26 cellular contexts compared by ENCODE assay signal in the genomic region with DNA sequence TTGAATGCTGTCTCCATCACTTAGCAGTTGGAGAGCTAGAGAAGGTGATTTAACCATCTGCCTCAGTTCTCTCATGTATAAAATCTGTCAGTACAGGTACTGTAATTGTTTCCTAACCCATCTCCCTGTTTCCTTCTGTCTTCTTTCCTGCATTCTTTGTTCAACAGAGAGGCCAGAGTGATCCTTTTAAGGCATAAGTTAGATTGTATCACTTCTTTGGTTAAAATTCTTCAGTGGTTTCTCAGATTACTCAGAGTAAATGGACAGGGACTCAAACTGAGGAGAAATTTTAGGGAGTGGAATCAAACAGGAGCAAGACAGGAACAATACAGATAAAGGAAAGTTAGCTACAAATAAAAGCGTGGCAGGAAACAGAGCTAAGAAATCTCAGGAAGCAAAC.
"Had no signal": no experiment of that assay in that cellular context is flagged by ENCODE, and none has a peak within 500 bp of the region (broad histone marks: within the 10 kb centered on the region; RNA-seq: fewer than 3 reads in every experiment).

No MANE protein-coding gene starts in this region.

- H3K27ac Mint-ChIP-seq: activated B cell treated with CpG ODN at 0.5 μM for 24 hours; activated naive CD8-positive, alpha-beta T cell treated with anti-CD3 and anti-CD28 coated beads for 36 hours; activated T-helper 2 cell treated with anti-CD3 and anti-CD28 coated beads, Interferon-gamma antibody, Interleukin-2, Interleukin-4, amounts not matched to agents 10 μg/mL and 5 μg/mL and 100 μg/mL, durations not matched to agents 14 hours and 24 hours and 36 hours; dendritic cell treated with granulocyte-macrophage colony-stimulating factor and Interleukin-4, amounts not matched to agents 40 ng/mL and 50 ng/mL, for 4 days; immature natural killer cell; nephron; stimulated activated effector memory CD8-positive, alpha-beta T cell treated with anti-CD3 and anti-CD28 coated beads, Interleukin-12 subunit alpha, Interleukin-12 subunit beta, amount 100 ng/mL, for 72 hours; stimulated activated naive CD8-positive, alpha-beta T cell treated with anti-CD3 and anti-CD28 coated beads, Interleukin-15, amount 100 ng/mL, for 72 hours had no signal

- H3K4me1 Mint-ChIP-seq: activated B cell treated with CpG ODN at 0.5 μM for 24 hours; activated naive CD8-positive, alpha-beta T cell treated with anti-CD3 and anti-CD28 coated beads for 36 hours; brain; immature natural killer cell; nephron; stimulated activated effector memory CD8-positive, alpha-beta T cell treated with anti-CD3 and anti-CD28 coated beads, Interleukin-12 subunit alpha, Interleukin-12 subunit beta, amount 100 ng/mL, for 72 hours; stimulated activated naive CD8-positive, alpha-beta T cell treated with anti-CD3 and anti-CD28 coated beads, Interleukin-15, amount 100 ng/mL, for 72 hours had no signal

- H3K4me3 Mint-ChIP-seq: activated B cell treated with CpG ODN at 0.5 μM for 24 hours; activated naive CD8-positive, alpha-beta T cell treated with anti-CD3 and anti-CD28 coated beads for 36 hours; activated T-cell treated with anti-CD3 and anti-CD28 coated beads, Interleukin-2, amount 50 U/mL, for 4 hours; dendritic cell treated with granulocyte-macrophage colony-stimulating factor and Interleukin-4, amounts not matched to agents 40 ng/mL and 50 ng/mL, for 4 days; immature natural killer cell; nephron; stimulated activated effector memory CD8-positive, alpha-beta T cell treated with anti-CD3 and anti-CD28 coated beads, Interleukin-12 subunit alpha, Interleukin-12 subunit beta, amount 100 ng/mL, for 72 hours; stimulated activated naive CD8-positive, alpha-beta T cell treated with anti-CD3 and anti-CD28 coated beads, Interleukin-15, amount 100 ng/mL, for 72 hours had no signal

- H3K27ac ChIP-seq: hepatocyte, left ventricle myocardium inferior, parathyroid adenoma, tibial artery had no signal

- H3K4me3 ChIP-seq: hepatocyte, left ventricle myocardium inferior, tibial artery had no signal

- H3K27me3 Mint-ChIP-seq: dendritic cell treated with granulocyte-macrophage colony-stimulating factor and Interleukin-4, amounts not matched to agents 40 ng/mL and 50 ng/mL, for 4 days had no signal

- H3K9me3 Mint-ChIP-seq: activated naive CD8-positive, alpha-beta T cell treated with anti-CD3 and anti-CD28 coated beads for 36 hours; activated T-cell treated with anti-CD3 and anti-CD28 coated beads, Interleukin-2, amount 50 U/mL, for 4 hours; dendritic cell treated with granulocyte-macrophage colony-stimulating factor and Interleukin-4, amounts not matched to agents 40 ng/mL and 50 ng/mL, for 4 days; stimulated activated effector memory CD8-positive, alpha-beta T cell treated with anti-CD3 and anti-CD28 coated beads, Interleukin-12 subunit alpha, Interleukin-12 subunit beta, amount 100 ng/mL, for 72 hours; stimulated activated naive CD8-positive, alpha-beta T cell treated with anti-CD3 and anti-CD28 coated beads, Interleukin-15, amount 100 ng/mL, for 72 hours had no signal

- H3K36me3 Mint-ChIP-seq: activated naive CD8-positive, alpha-beta T cell treated with anti-CD3 and anti-CD28 coated beads for 36 hours; immature natural killer cell; stimulated activated effector memory CD8-positive, alpha-beta T cell treated with anti-CD3 and anti-CD28 coated beads, Interleukin-12 subunit alpha, Interleukin-12 subunit beta, amount 100 ng/mL, for 72 hours had no signal

- DNase-seq: activated B cell treated with CpG ODN at 0.5 μM for 24 hours; activated CD4-positive, alpha-beta T cell treated with anti-CD3 and anti-CD28 coated beads for 4 hours; activated CD4-positive, alpha-beta T cell treated with anti-CD3 and anti-CD28 coated beads, Interleukin-2, amount 50 U/mL, for 48 hours; activated CD8-positive, alpha-beta memory T cell treated with anti-CD3 and anti-CD28 coated beads, Interleukin-2, amount 50 U/mL, for 48 hours; activated naive CD4-positive, alpha-beta T cell; activated naive CD8-positive, alpha-beta T cell treated with anti-CD3 and anti-CD28 coated beads for 36 hours; activated T-cell treated with anti-CD3 and anti-CD28 coated beads, Interleukin-2, amount 50 U/mL, for 4 hours; anterior cingulate cortex; effector CD4-positive, alpha-beta T cell; erythroblast; foreskin melanocyte; immature natural killer cell; kidney glomerular epithelial cell; left ventricle myocardium inferior; right cardiac atrium; stimulated activated CD4-positive, alpha-beta T cell treated with anti-CD3 and anti-CD28 coated beads, Interleukin-2, amount 100 ng/mL, for 24 hours; stimulated activated naive CD8-positive, alpha-beta T cell treated with anti-CD3 and anti-CD28 coated beads, Interleukin-15, amount 100 ng/mL, for 72 hours; T-helper 9 cell; tibial artery had no signal

- H2AFZ ChIP-seq: hepatocyte, parathyroid adenoma had no signal

- H3K27me3 ChIP-seq: hepatocyte, tibial artery had no signal

- H3K79me2 ChIP-seq: hepatocyte, parathyroid adenoma had no signal

- H3K4me1 ChIP-seq: left ventricle myocardium inferior, parathyroid adenoma, tibial artery had no signal

- H3K9ac ChIP-seq: parathyroid adenoma had no signal

- H3K4me2 ChIP-seq: hepatocyte had no signal

- H3K9me3 ChIP-seq: left ventricle myocardium inferior, tibial artery had no signal

- H3K36me3 ChIP-seq: left ventricle myocardium inferior, tibial artery had no signal
